ENCODE assay signal across 1 cellular context in the genomic region with DNA sequence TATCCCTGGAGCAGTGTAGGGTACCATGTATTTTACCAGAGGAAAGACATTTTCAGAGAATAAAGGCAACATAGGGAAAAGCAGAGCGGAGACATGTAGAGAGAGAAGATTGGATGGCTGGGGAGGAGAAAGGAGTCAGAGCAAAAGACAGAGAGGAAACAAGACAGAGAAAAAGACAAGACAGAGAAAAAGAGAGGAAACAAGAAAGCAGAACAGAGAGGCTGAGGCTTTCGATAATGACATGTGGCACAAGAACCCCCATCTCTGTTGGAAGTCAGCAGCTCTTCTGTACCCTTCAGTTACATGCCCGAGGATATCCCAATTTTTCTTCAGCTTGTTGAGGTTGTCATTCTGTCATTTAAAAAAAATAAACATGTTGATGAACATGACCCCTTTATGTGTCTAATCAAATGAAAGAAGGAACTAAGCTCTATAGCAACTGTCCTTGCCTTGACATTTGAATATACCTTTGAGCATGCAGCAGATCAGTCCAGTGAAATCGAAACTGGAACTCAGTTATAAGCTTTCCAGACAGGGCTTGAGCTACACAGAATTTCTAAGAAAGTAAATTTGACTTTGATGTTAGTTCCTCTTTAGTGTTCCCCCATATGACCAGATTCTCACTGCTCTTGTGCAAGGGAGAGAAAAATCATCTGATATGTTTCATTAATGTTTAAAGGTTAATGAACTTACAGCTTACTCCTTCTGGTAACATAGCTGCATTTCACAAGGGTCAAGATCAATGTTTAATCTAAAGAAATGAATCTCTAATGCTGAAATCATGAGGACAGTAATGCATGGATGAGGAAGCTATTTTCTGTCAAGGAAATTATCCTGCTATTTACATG.
A peak's percentile ranks its signal among the peaks of the same experiment; 100 is the strongest.
TF ChIP-seq lines count a peak whose summit lies in the region.

No MANE protein-coding gene starts in this region.

TF ChIP-seq in GM12878, 131 proteins besides CTCF, POLR2A, EP300 and RAD21 (continued from another document):
- TF ChIP-seq, protein P1, sequence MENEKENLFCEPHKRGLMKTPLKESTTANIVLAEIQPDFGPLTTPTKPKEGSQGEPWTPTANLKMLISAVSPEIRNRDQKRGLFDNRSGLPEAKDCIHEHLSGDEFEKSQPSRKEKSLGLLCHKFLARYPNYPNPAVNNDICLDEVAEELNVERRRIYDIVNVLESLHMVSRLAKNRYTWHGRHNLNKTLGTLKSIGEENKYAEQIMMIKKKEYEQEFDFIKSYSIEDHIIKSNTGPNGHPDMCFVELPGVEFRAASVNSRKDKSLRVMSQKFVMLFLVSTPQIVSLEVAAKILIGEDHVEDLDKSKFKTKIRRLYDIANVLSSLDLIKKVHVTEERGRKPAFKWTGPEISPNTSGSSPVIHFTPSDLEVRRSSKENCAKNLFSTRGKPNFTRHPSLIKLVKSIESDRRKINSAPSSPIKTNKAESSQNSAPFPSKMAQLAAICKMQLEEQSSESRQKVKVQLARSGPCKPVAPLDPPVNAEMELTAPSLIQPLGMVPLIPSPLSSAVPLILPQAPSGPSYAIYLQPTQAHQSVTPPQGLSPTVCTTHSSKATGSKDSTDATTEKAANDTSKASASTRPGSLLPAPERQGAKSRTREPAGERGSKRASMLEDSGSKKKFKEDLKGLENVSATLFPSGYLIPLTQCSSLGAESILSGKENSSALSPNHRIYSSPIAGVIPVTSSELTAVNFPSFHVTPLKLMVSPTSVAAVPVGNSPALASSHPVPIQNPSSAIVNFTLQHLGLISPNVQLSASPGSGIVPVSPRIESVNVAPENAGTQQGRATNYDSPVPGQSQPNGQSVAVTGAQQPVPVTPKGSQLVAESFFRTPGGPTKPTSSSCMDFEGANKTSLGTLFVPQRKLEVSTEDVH (IDR thresholded peaks at IDR 0.05; ENCODE audit: low read depth, partially characterized antibody): peak; percentile 6
- TF ChIP-seq, protein P2, sequence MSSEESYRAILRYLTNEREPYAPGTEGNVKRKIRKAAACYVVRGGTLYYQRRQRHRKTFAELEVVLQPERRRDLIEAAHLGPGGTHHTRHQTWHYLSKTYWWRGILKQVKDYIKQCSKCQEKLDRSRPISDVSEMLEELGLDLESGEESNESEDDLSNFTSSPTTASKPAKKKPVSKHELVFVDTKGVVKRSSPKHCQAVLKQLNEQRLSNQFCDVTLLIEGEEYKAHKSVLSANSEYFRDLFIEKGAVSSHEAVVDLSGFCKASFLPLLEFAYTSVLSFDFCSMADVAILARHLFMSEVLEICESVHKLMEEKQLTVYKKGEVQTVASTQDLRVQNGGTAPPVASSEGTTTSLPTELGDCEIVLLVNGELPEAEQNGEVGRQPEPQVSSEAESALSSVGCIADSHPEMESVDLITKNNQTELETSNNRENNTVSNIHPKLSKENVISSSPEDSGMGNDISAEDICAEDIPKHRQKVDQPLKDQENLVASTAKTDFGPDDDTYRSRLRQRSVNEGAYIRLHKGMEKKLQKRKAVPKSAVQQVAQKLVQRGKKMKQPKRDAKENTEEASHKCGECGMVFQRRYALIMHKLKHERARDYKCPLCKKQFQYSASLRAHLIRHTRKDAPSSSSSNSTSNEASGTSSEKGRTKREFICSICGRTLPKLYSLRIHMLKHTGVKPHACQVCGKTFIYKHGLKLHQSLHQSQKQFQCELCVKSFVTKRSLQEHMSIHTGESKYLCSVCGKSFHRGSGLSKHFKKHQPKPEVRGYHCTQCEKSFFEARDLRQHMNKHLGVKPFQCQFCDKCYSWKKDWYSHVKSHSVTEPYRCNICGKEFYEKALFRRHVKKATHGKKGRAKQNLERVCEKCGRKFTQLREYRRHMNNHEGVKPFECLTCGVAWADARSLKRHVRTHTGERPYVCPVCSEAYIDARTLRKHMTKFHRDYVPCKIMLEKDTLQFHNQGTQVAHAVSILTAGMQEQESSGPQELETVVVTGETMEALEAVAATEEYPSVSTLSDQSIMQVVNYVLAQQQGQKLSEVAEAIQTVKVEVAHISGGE (CRISPR knock-in tag; IDR thresholded peaks at IDR 0.05): no peak
- peak; percentile 47; the same call in 1 of the 2 replicates for TF ChIP-seq NR2F1 (conservative IDR thresholded peaks at IDR 0.05)
- TF ChIP-seq HCFC1 (IDR thresholded peaks at IDR 0.05; ENCODE audit: low read length): no peak
- TF ChIP-seq, protein P3, sequence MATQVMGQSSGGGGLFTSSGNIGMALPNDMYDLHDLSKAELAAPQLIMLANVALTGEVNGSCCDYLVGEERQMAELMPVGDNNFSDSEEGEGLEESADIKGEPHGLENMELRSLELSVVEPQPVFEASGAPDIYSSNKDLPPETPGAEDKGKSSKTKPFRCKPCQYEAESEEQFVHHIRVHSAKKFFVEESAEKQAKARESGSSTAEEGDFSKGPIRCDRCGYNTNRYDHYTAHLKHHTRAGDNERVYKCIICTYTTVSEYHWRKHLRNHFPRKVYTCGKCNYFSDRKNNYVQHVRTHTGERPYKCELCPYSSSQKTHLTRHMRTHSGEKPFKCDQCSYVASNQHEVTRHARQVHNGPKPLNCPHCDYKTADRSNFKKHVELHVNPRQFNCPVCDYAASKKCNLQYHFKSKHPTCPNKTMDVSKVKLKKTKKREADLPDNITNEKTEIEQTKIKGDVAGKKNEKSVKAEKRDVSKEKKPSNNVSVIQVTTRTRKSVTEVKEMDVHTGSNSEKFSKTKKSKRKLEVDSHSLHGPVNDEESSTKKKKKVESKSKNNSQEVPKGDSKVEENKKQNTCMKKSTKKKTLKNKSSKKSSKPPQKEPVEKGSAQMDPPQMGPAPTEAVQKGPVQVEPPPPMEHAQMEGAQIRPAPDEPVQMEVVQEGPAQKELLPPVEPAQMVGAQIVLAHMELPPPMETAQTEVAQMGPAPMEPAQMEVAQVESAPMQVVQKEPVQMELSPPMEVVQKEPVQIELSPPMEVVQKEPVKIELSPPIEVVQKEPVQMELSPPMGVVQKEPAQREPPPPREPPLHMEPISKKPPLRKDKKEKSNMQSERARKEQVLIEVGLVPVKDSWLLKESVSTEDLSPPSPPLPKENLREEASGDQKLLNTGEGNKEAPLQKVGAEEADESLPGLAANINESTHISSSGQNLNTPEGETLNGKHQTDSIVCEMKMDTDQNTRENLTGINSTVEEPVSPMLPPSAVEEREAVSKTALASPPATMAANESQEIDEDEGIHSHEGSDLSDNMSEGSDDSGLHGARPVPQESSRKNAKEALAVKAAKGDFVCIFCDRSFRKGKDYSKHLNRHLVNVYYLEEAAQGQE (IDR thresholded peaks at IDR 0.05; ENCODE audit: low read depth, low read length): no peak
- TF ChIP-seq EED (IDR thresholded peaks at IDR 0.05; ENCODE audit: low read depth): peak; percentile 62
- no peak for TF ChIP-seq WRNIP1 (IDR thresholded peaks at IDR 0.05; ENCODE audit: borderline replicate concordance, low read depth, low read length)
- no peak for TF ChIP-seq FOXM1 (IDR thresholded peaks at IDR 0.05; ENCODE audit: low read depth, low read length)
